Comparison of ENCODE assay signal across 8 cellular contexts in genomic region chr1:154386643-154387352, GRCh38. TPM values are rescaled to one million over a fixed set of nuclear protein-coding genes. Genes with fewer than 3 reads are reported as not detected.
DNase-seq lines count a peak whose midpoint lies in the region; ATAC-seq, FAIRE-seq and TF ChIP-seq lines count a peak whose summit lies in the region.

No MANE protein-coding gene starts in this region.

- no peak for TF ChIP-seq RAD21 in GM12878 (IDR thresholded peaks at IDR 0.05; ENCODE audit: insufficient read depth, low read depth, low read length)

- RAD21 ChIA-PET in GM12878 (lab: Charles Lee; ENCODE audit: unreplicated experiment): interaction anchor here (0.8 to 3.9 kb wide), 14 partner anchors 11 to 114 kb away, joined by 3 to 42 read pairs (median 6); partner anchors contain the start of gene ATP8B2

- CTCF ChIA-PET in GM12878 (lab: Yijun Ruan, JAX) (interaction anchor here (0.6 to 3.2 kb wide), 21 partner anchors 11 to 300 kb away, joined by 3 to 12 read pairs (median 4); partner anchors contain the start of gene IL6R), RWPE1 (lab: Yijun Ruan, JAX) (interaction anchor here (0.5 kb wide), 1 partner anchor 87 kb away, joined by 5 read pairs; no protein-coding TSS in a partner anchor)

- H3K27me3 ChIP-seq in GM12878 (replicated peaks in 1 of 2; ENCODE audit: control insufficient read depth in 2 of 2, insufficient read depth in 2 of 2, low read length in 1 of 2) (no peaks in the 10 kb centered on the region), body of pancreas (no peaks in the 10 kb centered on the region)

- SMC1A ChIA-PET in GM12878 (lab: Charles Lee; ENCODE audit: uncharacterized antibody, unreplicated experiment): interaction anchor here (0.5 to 4.5 kb wide), 18 partner anchors 9 to 103 kb away, joined by 3 to 41 read pairs (median 4); partner anchors contain the start of gene IL6R

- DNase-seq in T-helper 2 cell (peak; percentile 31 to 82 (median 65)), GM12878 (ENCODE audit: low read depth, low spot score) (no peak), body of pancreas (no peak), RWPE1 (ENCODE audit: low spot score) (no peak), SW 1271 (lab: John Stamatoyannopoulos, UW) (no peak)
- DNase-seq in stimulated activated CD8-positive, alpha-beta memory T cell treated with anti-CD3 and anti-CD28 coated beads, Interleukin-12 subunit alpha, Interleukin-12 subunit beta, amount 100 ng/mL, for 24 hours (ENCODE audit: extremely low read depth): peak; percentile 74

- no peaks in the 10 kb centered on the region; the same call in 1 of the 2 replicates for H3K4me1 ChIP-seq in GM12878 (ENCODE audit: control insufficient read depth, insufficient read depth, low read length)
- H3K4me1 ChIP-seq in body of pancreas: no peaks in the 10 kb centered on the region

- 3% methylated on average over 11 of the region's 11 CpGs for WGBS in GM12878 (ENCODE audit: insufficient coverage, insufficient replicate concordance, low lambda C conversion rate, missing lambda C conversion rate)
- 66 to 77% methylated on average over 11 of the region's 11 CpGs for WGBS in body of pancreas, 2 donors

- no peaks in the 10 kb centered on the region for H4K20me1 ChIP-seq in GM12878 (ENCODE audit: control insufficient read depth, insufficient read depth)

- in situ Hi-C loops in GM12878 (cut with MboI): no loop called here

- no peak for TF ChIP-seq CTCF in GM12878 (IDR thresholded peaks at IDR 0.05 in 2 of 3, conservative IDR thresholded peaks at IDR 0.05 in 1 of 3; ENCODE audit: control insufficient read depth in 2 of 3, extremely low read depth in 1 of 3, insufficient read depth in 1 of 3, low read depth in 3 of 3, low read length in 3 of 3)
- TF ChIP-seq CTCF in body of pancreas (IDR thresholded peaks at IDR 0.05): no peak
- TF ChIP-seq CTCF in RWPE1 (conservative IDR thresholded peaks at IDR 0.05; ENCODE audit: low read depth): no peak

- H2AFZ ChIP-seq in GM12878 (ENCODE audit: control insufficient read depth, low read depth, low read length): no peak overlapping the region; the same call in 1 of the 2 replicates

- no TSS peak for BruUV-seq in GM12878 (replicated peaks; lab: Mats Ljungman, UMichigan)

- TF ChIP-seq POLR2A in GM12878 (IDR thresholded peaks at IDR 0.05; ENCODE audit: low read depth, low read length): no peak
- no peak for TF ChIP-seq POLR2A in body of pancreas (IDR thresholded peaks at IDR 0.05)

- H3K9ac ChIP-seq in GM12878 (ENCODE audit: control insufficient read depth, insufficient read depth, low read length): no peak overlapping the region

- H3K4me2 ChIP-seq in GM12878 (ENCODE audit: control insufficient read depth, insufficient read depth): no peak overlapping the region

- no peaks in the 10 kb centered on the region for H3K79me2 ChIP-seq in GM12878 (ENCODE audit: control insufficient read depth, insufficient read depth, low read length)

- TF ChIP-seq EP300 in GM12878 (IDR thresholded peaks at IDR 0.05; ENCODE audit: borderline replicate concordance in 1 of 2, control insufficient read depth in 1 of 2, low read depth in 2 of 2, low read length in 2 of 2): no peak

- no peak overlapping the region for H3K4me3 ChIP-seq in GM12878
- no peak overlapping the region for H3K4me3 ChIP-seq in body of pancreas

- H3K36me3 ChIP-seq in GM12878 (ENCODE audit: control insufficient read depth in 2 of 2, insufficient read depth in 2 of 2, low read length in 1 of 2): no peaks in the 10 kb centered on the region
- H3K36me3 ChIP-seq in body of pancreas (replicated peaks in 1 of 2; ENCODE audit: insufficient read depth in 1 of 2, low read depth in 2 of 2): no peaks in the 10 kb centered on the region

- POLR2A ChIA-PET in GM12878 (lab: Charles Lee): interaction anchor here (0.7 to 2.4 kb wide), 12 partner anchors 9 to 105 kb away, joined by 3 to 20 read pairs (median 4); no protein-coding TSS in a partner anchor
- POLR2A ChIA-PET in RWPE1 (lab: Yijun Ruan, JAX; ENCODE audit: low non-redundant PET): no interaction called here

- no peak for FAIRE-seq in GM12878 (lab: Jason Lieb, UNC)

- intact Hi-C loops in GM12878 (cut with micrococcal nuclease; ENCODE audit: unreplicated experiment): no loop called here
- intact Hi-C loops in body of pancreas (cut with DNase I): no loop called here

- H3K27ac ChIP-seq in GM12878 (ENCODE audit: control insufficient read depth, insufficient read depth): no peak overlapping the region
- H3K27ac ChIP-seq in body of pancreas: no peak overlapping the region
- H3K27ac ChIP-seq in RWPE1: no peak overlapping the region

- ATAC-seq in GM21515 (IDR thresholded peaks at IDR 0.05; ENCODE audit: unreplicated experiment) (peak; percentile 76), GM12878 (peak; percentile 91), GM18868 (IDR thresholded peaks at IDR 0.05; ENCODE audit: unreplicated experiment) (no peak), body of pancreas (no peak)

- H3K9me3 ChIP-seq in GM12878 (replicated peaks; ENCODE audit: control insufficient read depth, insufficient read depth, low read length) (no peaks in the 10 kb centered on the region), body of pancreas (no peaks in the 10 kb centered on the region)

TF ChIP-seq in GM12878, 131 proteins besides CTCF, POLR2A, EP300 and RAD21 (continues in another document):
- TF ChIP-seq BHLHE40 (IDR thresholded peaks at IDR 0.05; ENCODE audit: borderline replicate concordance in 1 of 2, low read depth in 2 of 2, low read length in 1 of 2) (peak in 1 of 2 experiments; percentile 43; a peak in 2 of 4 replicates), CHD2 (IDR thresholded peaks at IDR 0.05; ENCODE audit: borderline replicate concordance, low read depth, low read length) (no peak), USF2 (IDR thresholded peaks at IDR 0.05; ENCODE audit: borderline replicate concordance, low read depth, low read length) (no peak), ZNF687 (IDR thresholded peaks at IDR 0.05) (peak; percentile 69; the same call in 1 of the 2 replicates), RELA (IDR thresholded peaks at IDR 0.05; ENCODE audit: borderline replicate concordance, partially characterized antibody) (peak; percentile 58), ZNF207 (IDR thresholded peaks at IDR 0.05; ENCODE audit: borderline replicate concordance) (peak; percentile 41; the same call in 1 of the 2 replicates)

RNA-seq across cellular contexts. Expression of gene IL6R, which starts 18.3 kb away (rescaled TPM):
- 50.9 and 61.1 TPM in 2 replicates for total RNA-seq in GM12878 (2013; cell fraction: nucleolus; rRNA removed)
- 29.3 and 31.9 TPM in 2 replicates for total RNA-seq in GM12878 (2014; rRNA removed)
- 17.4 and 18.2 TPM in 2 replicates for total RNA-seq in GM12878 (2014; rRNA removed; fragmentation: Illumina TruSeq; extraction: Trizol)
- 37.7 and 43.4 TPM in 2 replicates for total RNA-seq in GM12878 (2021)
- 3.2 TPM for polyA plus RNA-seq in GM12878 (2011; ENCODE audit: low read depth)
- 4.0 and 6.1 TPM in 2 replicates for polyA plus RNA-seq in GM12878 (2011; rRNA removed)
- polyA plus RNA-seq in GM12878 (2011; cell fraction: cytosol; rRNA removed): 10.7 and 11.6 TPM in 2 replicates
- 4.5 and 6.2 TPM in 2 replicates for polyA plus RNA-seq in GM12878 (2011; cell fraction: nucleus; rRNA removed)
- 2.8 and 4.3 TPM in 2 replicates for polyA plus RNA-seq in GM12878 (2012)
- 21.7 and 23.9 TPM in 2 replicates for polyA plus RNA-seq in GM12878 (2014; fragmentation: Illumina TruSeq; extraction: Trizol)
- 1 to 10 TPM; 1.9 to 3.9 TPM for polyA plus RNA-seq in GM12878 (2014; fragmentation: Nextera tagmentation; extraction: Ambion mirVana)
- 34.0 and 45.3 TPM in 2 replicates for polyA plus RNA-seq in GM12878 (2014; rRNA removed)
- 10 to 100 TPM; 16.5 to 16.8 TPM for polyA plus RNA-seq in GM12878 (2016; fragmentation: Nextera tagmentation; extraction: Ambion mirVana)
- 10.0 and 12.5 TPM in 2 replicates for polyA minus RNA-seq in GM12878 (2011; rRNA and poly(A)+ RNA removed)
- 5.1 and 6.0 TPM in 2 replicates for polyA minus RNA-seq in GM12878 (2011; cell fraction: cytosol; rRNA and poly(A)+ RNA removed)
- polyA minus RNA-seq in GM12878 (2011; cell fraction: nucleus; rRNA and poly(A)+ RNA removed): 5.5 and 8.9 TPM in 2 replicates
- 10 to 100 TPM in 1 of 2 donors, 1 to 10 TPM in 1; 5.9 to 13.5 TPM for total RNA-seq in body of pancreas

Comparison
In these comparisons a context has a peak if more than half of its experiments do, and no peak if none do; other contexts are left out.
1. ATAC-seq: peak in GM21515 (single experiment) and GM12878 (single experiment); none in GM18868 (single experiment) and body of pancreas (single experiment).
2. DNase-seq: peak in T-helper 2 cell (5 of 5) and stimulated activated CD8-positive, alpha-beta memory T cell treated with anti-CD3 and anti-CD28 coated beads, Interleukin-12 subunit alpha, Interleukin-12 subunit beta, amount 100 ng/mL, for 24 hours (single experiment); none in GM12878 (single experiment), body of pancreas (0 of 4), RWPE1 (single experiment) and SW 1271 (0 of 2).